In the genomic region with DNA sequence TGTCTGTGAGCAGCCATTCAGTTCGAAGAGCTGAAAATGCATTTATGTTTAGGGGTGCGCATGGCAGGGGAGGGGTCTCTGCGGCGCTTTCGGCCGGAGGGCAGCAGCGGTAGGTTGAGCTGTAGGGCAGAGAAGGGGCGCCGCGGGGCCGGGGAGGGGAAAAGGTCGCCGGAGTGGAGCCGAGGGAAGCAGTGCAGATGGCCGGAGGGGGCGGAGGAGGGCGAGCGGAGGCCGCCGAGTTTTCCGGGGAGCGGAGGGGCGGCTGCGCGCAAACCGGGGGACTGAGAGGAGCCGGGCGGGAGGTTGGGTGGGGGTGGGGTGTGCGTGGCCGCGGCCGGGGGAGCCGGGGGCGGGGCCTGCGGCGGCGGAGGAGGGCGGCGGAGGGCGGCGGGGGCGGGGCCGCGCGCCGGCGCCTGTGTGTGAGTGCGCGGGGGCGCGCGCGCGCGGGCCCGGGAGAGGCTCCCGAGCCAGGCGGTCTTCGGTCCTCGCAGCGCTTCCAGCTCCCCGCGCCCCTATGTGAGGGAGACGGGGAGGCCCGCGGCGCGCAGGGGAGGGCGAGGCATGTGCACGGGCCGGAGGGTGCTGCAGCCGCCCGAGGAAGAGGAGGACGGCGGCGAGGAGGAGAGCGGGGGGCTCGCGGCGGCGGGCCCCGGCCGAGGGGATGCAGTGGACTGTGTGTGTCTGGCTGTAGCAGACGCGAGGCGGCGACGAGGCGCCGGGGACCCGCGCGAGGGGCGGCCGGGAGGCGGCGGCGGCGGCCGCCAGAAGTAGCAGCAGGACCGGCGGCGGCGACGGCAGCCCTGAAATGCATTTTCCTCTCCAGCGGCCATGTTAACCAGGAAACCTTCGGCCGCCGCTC, we compare ENCODE assay signal across 8 cellular contexts. TPM values are rescaled to one million over a fixed set of nuclear protein-coding genes. Genes with fewer than 3 reads are reported as not detected.
DNase-seq lines count a peak whose midpoint lies in the region; ATAC-seq and TF ChIP-seq lines count a peak whose summit lies in the region.

TSS of gene DYRK2 (plus strand) at position 440 of the 859 bp plus-strand sequence. CDS start at position 829, 389 bp downstream.

- peak; percentile 10; the same call in 1 of the 2 replicates for TF ChIP-seq RAD21 in Ishikawa (IDR thresholded peaks at IDR 0.05; ENCODE audit: low read depth)

- peak within 1 kb of the TSS; percentile 85 for H3K4me3 Mint-ChIP-seq in activated naive CD4-positive, alpha-beta T cell treated with anti-CD3 and anti-CD28 coated beads, Interleukin-2, amount 50 U/mL, for 24 hours

- ATAC-seq in GM21526 (IDR thresholded peaks at IDR 0.05; ENCODE audit: low FRiP score, unreplicated experiment), result peak; percentile 46

- H3K4me2 ChIP-seq in DOHH2 (ENCODE audit: low read length) (peak within 1 kb of the TSS; percentile 100), osteoblast (ENCODE audit: insufficient read depth, low read length) (peak within 1 kb of the TSS; percentile 97)

- peak within 1 kb of the TSS; percentile 97 for H3K27ac Mint-ChIP-seq in activated naive CD4-positive, alpha-beta T cell treated with anti-CD3 and anti-CD28 coated beads, Interleukin-2, amount 50 U/mL, for 24 hours

- peaks cover 50% of the 10 kb centered on the region for H3K4me1 Mint-ChIP-seq in activated naive CD4-positive, alpha-beta T cell treated with anti-CD3 and anti-CD28 coated beads, Interleukin-2, amount 50 U/mL, for 24 hours

- H3K27ac ChIP-seq in DOHH2 (ENCODE audit: low read depth, low read length), result peak within 1 kb of the TSS; percentile 76
- peak within 1 kb of the TSS; percentile 96 for H3K27ac ChIP-seq in SJCRH30
- peak within 1 kb of the TSS; percentile 73 for H3K27ac ChIP-seq in osteoblast (ENCODE audit: low read depth, low read length)
- peak within 1 kb of the TSS; percentile 87 to 94 (median 90) for H3K27ac ChIP-seq in thyroid gland

- peaks cover 2% of the 10 kb centered on the region for H3K36me3 Mint-ChIP-seq in activated naive CD4-positive, alpha-beta T cell treated with anti-CD3 and anti-CD28 coated beads, Interleukin-2, amount 50 U/mL, for 24 hours

- H3K9me3 ChIP-seq in DOHH2 (ENCODE audit: control insufficient read depth, insufficient read depth, low read length) (no peaks in the 10 kb centered on the region), SJCRH30 (replicated peaks) (no peaks in the 10 kb centered on the region), osteoblast (ENCODE audit: low read depth, low read length) (no peaks in the 10 kb centered on the region), thyroid gland (no peaks in the 10 kb centered on the region)

- H3K4me3 ChIP-seq in DOHH2 (ENCODE audit: low read length) (peak within 1 kb of the TSS; percentile 97), SJCRH30 (peak within 1 kb of the TSS; percentile 100), osteoblast (ENCODE audit: insufficient read depth, low read length) (peak within 1 kb of the TSS; percentile 88), thyroid gland (replicated peaks in 1 of 3) (peak within 1 kb of the TSS; percentile 87 to 95 (median 90))

- 0 out of 2 replicates have a peak, but pooled peaks cover 11% of the 10 kb centered on the region for H3F3A ChIP-seq in DOHH2 (ENCODE audit: control insufficient read depth, insufficient read depth)

- 1 to 2% methylated on average over 29 to 60 of the region's 109 CpGs for WGBS in thyroid gland, 2 donors

- peaks cover 38% of the 10 kb centered on the region for H3K4me1 ChIP-seq in DOHH2 (ENCODE audit: control insufficient read depth, low read length)
- peaks cover 26% of the 10 kb centered on the region for H3K4me1 ChIP-seq in SJCRH30
- peaks cover 15% of the 10 kb centered on the region for H3K4me1 ChIP-seq in osteoblast (ENCODE audit: insufficient read depth, low read length)
- peaks cover 20 to 22% of the 10 kb centered on the region in 2 donors for H3K4me1 ChIP-seq in thyroid gland

- TF ChIP-seq CTCF in DOHH2 (IDR thresholded peaks at IDR 0.05; ENCODE audit: low read depth, low read length, poor library complexity, severe bottlenecking) (no peak), osteoblast (IDR thresholded peaks at IDR 0.05; ENCODE audit: extremely low read depth, low read depth, low read length) (no peak), thyroid gland (IDR thresholded peaks at IDR 0.05) (peak in 1 of 6 experiments; percentile 10)

- H3K27me3 Mint-ChIP-seq in activated naive CD4-positive, alpha-beta T cell treated with anti-CD3 and anti-CD28 coated beads, Interleukin-2, amount 50 U/mL, for 24 hours, result no peaks in the 10 kb centered on the region

- H3K27me3 ChIP-seq in DOHH2 (ENCODE audit: control insufficient read depth, low read length) (no peaks in the 10 kb centered on the region), SJCRH30 (no peaks in the 10 kb centered on the region), osteoblast (ENCODE audit: insufficient read depth, low read length) (no peaks in the 10 kb centered on the region), thyroid gland (no peaks in the 10 kb centered on the region)

- no peak for TF ChIP-seq EP300 in Ishikawa (IDR thresholded peaks at IDR 0.05; ENCODE audit: borderline replicate concordance)

- no peaks in the 10 kb centered on the region for H3K9me3 Mint-ChIP-seq in activated naive CD4-positive, alpha-beta T cell treated with anti-CD3 and anti-CD28 coated beads, Interleukin-2, amount 50 U/mL, for 24 hours

- H3K9me2 ChIP-seq in DOHH2 (replicated peaks; ENCODE audit: control insufficient read depth, low read length), result no peaks in the 10 kb centered on the region

- DNase-seq in SJCRH30 (peak; percentile 85 to 87), glomerular visceral epithelial cell (ENCODE audit: extremely low spot score) (peak; percentile 86), osteoblast (ENCODE audit: insufficient read length, low spot score, missing footprints) (peak; percentile 99), thyroid gland (peak; percentile 80 to 82)

- intact Hi-C loops in thyroid gland (cut with DNase I), result loop anchor here (5.0 kb wide), 1 partner anchor 196 kb away; no protein-coding TSS in a partner anchor

- H2AFZ ChIP-seq in osteoblast (ENCODE audit: low read length), result peak within 1 kb of the TSS; percentile 93

- peaks cover 54% of the 10 kb centered on the region for H3K79me2 ChIP-seq in DOHH2 (ENCODE audit: control insufficient read depth, low read length)
- H3K79me2 ChIP-seq in osteoblast (ENCODE audit: insufficient read depth, low read length), result peaks cover 49% of the 10 kb centered on the region

- H3K36me3 ChIP-seq in DOHH2 (ENCODE audit: control insufficient read depth, low read length) (peaks cover 39% of the 10 kb centered on the region), SJCRH30 (peaks cover 29% of the 10 kb centered on the region), osteoblast (ENCODE audit: insufficient read depth, low read length) (no peaks in the 10 kb centered on the region), thyroid gland (no peaks in the 10 kb centered on the region)

- H4K20me1 ChIP-seq in DOHH2 (ENCODE audit: control insufficient read depth, insufficient read depth, low read depth, low read length) (peaks cover 14% of the 10 kb centered on the region; the same call in 1 of the 2 replicates), osteoblast (ENCODE audit: insufficient read depth, low read length) (peaks cover 15% of the 10 kb centered on the region)

- TF ChIP-seq POLR2A in thyroid gland (IDR thresholded peaks at IDR 0.05), result peak; percentile 63 to 84

TF ChIP-seq in Ishikawa, 13 proteins besides CTCF, POLR2A, EP300 and RAD21 (continues in another document):
- TF ChIP-seq, protein P1, sequence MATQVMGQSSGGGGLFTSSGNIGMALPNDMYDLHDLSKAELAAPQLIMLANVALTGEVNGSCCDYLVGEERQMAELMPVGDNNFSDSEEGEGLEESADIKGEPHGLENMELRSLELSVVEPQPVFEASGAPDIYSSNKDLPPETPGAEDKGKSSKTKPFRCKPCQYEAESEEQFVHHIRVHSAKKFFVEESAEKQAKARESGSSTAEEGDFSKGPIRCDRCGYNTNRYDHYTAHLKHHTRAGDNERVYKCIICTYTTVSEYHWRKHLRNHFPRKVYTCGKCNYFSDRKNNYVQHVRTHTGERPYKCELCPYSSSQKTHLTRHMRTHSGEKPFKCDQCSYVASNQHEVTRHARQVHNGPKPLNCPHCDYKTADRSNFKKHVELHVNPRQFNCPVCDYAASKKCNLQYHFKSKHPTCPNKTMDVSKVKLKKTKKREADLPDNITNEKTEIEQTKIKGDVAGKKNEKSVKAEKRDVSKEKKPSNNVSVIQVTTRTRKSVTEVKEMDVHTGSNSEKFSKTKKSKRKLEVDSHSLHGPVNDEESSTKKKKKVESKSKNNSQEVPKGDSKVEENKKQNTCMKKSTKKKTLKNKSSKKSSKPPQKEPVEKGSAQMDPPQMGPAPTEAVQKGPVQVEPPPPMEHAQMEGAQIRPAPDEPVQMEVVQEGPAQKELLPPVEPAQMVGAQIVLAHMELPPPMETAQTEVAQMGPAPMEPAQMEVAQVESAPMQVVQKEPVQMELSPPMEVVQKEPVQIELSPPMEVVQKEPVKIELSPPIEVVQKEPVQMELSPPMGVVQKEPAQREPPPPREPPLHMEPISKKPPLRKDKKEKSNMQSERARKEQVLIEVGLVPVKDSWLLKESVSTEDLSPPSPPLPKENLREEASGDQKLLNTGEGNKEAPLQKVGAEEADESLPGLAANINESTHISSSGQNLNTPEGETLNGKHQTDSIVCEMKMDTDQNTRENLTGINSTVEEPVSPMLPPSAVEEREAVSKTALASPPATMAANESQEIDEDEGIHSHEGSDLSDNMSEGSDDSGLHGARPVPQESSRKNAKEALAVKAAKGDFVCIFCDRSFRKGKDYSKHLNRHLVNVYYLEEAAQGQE (IDR thresholded peaks at IDR 0.05; ENCODE audit: low read depth), result 0 out of 2 replicates have a peak, but pooled peaks have one; percentile 6
- peak; percentile 88 for TF ChIP-seq TAF1 (IDR thresholded peaks at IDR 0.05; ENCODE audit: low read depth)
- TF ChIP-seq FOXM1 (IDR thresholded peaks at IDR 0.05; ENCODE audit: borderline replicate concordance, low read depth), result no peak
- TF ChIP-seq ZBTB7A (IDR thresholded peaks at IDR 0.05; ENCODE audit: low read depth), result peak; percentile 93
- TF ChIP-seq MAX (IDR thresholded peaks at IDR 0.05), result 0 out of 2 replicates have a peak, but pooled peaks have one; percentile 25
- TF ChIP-seq, protein P2, sequence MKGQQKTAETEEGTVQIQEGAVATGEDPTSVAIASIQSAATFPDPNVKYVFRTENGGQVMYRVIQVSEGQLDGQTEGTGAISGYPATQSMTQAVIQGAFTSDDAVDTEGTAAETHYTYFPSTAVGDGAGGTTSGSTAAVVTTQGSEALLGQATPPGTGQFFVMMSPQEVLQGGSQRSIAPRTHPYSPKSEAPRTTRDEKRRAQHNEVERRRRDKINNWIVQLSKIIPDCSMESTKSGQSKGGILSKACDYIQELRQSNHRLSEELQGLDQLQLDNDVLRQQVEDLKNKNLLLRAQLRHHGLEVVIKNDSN (IDR thresholded peaks at IDR 0.05), result no peak
- TF ChIP-seq TCF12 (IDR thresholded peaks at IDR 0.05; ENCODE audit: low read depth), result no peak
- no peak; the same call in 1 of the 2 replicates for TF ChIP-seq NFIC (IDR thresholded peaks at IDR 0.05)

RNA-seq across cellular contexts. Expression of gene DYRK2, which starts in this region (rescaled TPM):
- 51.6 and 58.2 TPM in 2 replicates for total RNA-seq in SJCRH30 (2014; rRNA removed; shearing (Covaris generic))
- total RNA-seq in osteoblast (43.4 and 44.5 TPM in 2 replicates), thyroid gland (10 to 100 TPM; 17.2 to 41.9 (median 19.6) TPM)

Comparison
In these comparisons a context has a peak if more than half of its experiments do, and no peak if none do; other contexts are left out.
1. Peak in every context shown above with its lines: DNase-seq, ATAC-seq, H3K4me3 ChIP-seq and H3K27ac ChIP-seq.